Comparison of ENCODE assay signal across 1 cellular context in the genomic region with DNA sequence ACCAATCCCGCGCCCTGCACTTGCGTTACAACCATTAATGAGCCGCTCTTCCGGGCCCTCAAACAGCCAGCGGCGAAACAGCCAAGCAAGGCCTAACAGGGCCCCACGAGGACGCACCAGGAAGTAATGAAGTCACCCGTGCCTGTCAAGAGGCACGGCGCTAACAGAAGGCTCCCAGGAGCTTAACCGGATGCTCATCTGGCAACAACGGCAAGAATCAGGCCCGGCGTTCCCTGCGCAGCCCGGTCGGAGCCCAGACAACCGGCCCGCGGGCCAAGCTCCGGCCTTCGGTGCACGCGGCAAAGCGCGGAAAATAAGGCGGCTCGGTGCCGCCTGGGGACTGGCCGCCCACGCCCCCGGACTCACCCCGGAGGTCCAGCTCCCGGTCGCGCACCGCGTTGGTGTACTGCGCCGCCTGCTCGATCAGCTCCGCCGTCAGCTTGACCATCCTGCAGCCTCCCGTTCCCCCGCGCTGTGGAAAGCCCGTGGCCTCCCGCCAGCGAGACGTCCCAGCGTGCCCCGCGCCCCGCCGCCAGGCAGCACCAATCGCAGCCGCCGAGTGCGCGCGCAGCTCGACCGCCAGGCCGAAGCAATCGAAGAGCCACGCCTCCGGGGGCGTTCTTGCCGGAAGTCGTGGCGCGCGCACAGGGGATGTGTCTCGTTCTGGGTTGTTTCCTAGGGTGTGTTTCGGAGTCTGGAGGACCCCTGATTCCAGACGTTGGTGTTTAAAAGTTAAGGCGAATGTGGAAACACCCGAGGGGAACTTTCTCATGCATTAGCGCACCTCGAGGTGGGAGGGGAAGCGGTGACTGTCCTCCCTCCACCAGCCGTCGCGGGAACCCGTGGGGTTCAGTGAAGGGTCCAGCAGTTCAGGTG.
TF ChIP-seq lines count a peak whose summit lies in the region.

A gene (minus strand): TSS at position 518 of the 876 bp plus-strand sequence. CDS start 70 bp downstream, at position 448.

TF ChIP-seq in HepG2, 621 proteins besides CTCF, POLR2A, EP300 and RAD21 (continued from another document and continues in another):
- TF ChIP-seq, protein P1, sequence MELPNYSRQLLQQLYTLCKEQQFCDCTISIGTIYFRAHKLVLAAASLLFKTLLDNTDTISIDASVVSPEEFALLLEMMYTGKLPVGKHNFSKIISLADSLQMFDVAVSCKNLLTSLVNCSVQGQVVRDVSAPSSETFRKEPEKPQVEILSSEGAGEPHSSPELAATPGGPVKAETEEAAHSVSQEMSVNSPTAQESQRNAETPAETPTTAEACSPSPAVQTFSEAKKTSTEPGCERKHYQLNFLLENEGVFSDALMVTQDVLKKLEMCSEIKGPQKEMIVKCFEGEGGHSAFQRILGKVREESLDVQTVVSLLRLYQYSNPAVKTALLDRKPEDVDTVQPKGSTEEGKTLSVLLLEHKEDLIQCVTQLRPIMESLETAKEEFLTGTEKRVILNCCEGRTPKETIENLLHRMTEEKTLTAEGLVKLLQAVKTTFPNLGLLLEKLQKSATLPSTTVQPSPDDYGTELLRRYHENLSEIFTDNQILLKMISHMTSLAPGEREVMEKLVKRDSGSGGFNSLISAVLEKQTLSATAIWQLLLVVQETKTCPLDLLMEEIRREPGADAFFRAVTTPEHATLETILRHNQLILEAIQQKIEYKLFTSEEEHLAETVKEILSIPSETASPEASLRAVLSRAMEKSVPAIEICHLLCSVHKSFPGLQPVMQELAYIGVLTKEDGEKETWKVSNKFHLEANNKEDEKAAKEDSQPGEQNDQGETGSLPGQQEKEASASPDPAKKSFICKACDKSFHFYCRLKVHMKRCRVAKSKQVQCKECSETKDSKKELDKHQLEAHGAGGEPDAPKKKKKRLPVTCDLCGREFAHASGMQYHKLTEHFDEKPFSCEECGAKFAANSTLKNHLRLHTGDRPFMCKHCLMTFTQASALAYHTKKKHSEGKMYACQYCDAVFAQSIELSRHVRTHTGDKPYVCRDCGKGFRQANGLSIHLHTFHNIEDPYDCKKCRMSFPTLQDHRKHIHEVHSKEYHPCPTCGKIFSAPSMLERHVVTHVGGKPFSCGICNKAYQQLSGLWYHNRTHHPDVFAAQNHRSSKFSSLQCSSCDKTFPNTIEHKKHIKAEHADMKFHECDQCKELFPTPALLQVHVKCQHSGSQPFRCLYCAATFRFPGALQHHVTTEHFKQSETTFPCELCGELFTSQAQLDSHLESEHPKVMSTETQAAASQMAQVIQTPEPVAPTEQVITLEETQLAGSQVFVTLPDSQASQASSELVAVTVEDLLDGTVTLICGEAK (IDR thresholded peaks at IDR 0.05), result no peak
- TF ChIP-seq, protein P1 (CRISPR knock-in tag; IDR thresholded peaks at IDR 0.05), result peak; percentile 75
- TF ChIP-seq SIX4 (CRISPR knock-in tag; IDR thresholded peaks at IDR 0.05), result 0 out of 2 replicates have a peak, but pooled peaks have one; percentile 16
- TF ChIP-seq U2AF1 (optimal IDR thresholded peaks at IDR 0.05; ENCODE audit: low read depth, low read length), result no peak
- peak; percentile 75; the same call in 1 of the 2 replicates for TF ChIP-seq ZNF746 (CRISPR knock-in tag; IDR thresholded peaks at IDR 0.05)
- TF ChIP-seq ZMYM4 (CRISPR knock-in tag; IDR thresholded peaks at IDR 0.05), result peak; percentile 92
- peak; percentile 89 for TF ChIP-seq POLR2G (IDR thresholded peaks at IDR 0.05; ENCODE audit: low read depth, low read length)
- peak; percentile 80; the same call in 1 of the 2 replicates for TF ChIP-seq RARG (CRISPR knock-in tag; IDR thresholded peaks at IDR 0.05; ENCODE audit: low read depth)
- TF ChIP-seq DMAP1 (CRISPR knock-in tag; IDR thresholded peaks at IDR 0.05), result peak; percentile 95
- TF ChIP-seq, protein P2, sequence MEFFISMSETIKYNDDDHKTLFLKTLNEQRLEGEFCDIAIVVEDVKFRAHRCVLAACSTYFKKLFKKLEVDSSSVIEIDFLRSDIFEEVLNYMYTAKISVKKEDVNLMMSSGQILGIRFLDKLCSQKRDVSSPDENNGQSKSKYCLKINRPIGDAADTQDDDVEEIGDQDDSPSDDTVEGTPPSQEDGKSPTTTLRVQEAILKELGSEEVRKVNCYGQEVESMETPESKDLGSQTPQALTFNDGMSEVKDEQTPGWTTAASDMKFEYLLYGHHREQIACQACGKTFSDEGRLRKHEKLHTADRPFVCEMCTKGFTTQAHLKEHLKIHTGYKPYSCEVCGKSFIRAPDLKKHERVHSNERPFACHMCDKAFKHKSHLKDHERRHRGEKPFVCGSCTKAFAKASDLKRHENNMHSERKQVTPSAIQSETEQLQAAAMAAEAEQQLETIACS (CRISPR knock-in tag; IDR thresholded peaks at IDR 0.05), result peak; percentile 97
- peak; percentile 79; the same call in 1 of the 2 replicates for TF ChIP-seq AKAP8 (CRISPR knock-in tag; IDR thresholded peaks at IDR 0.05)
- peak; percentile 89; the same call in 1 of the 2 replicates for TF ChIP-seq ZNF543 (CRISPR knock-in tag; IDR thresholded peaks at IDR 0.05)
- TF ChIP-seq, protein P3, sequence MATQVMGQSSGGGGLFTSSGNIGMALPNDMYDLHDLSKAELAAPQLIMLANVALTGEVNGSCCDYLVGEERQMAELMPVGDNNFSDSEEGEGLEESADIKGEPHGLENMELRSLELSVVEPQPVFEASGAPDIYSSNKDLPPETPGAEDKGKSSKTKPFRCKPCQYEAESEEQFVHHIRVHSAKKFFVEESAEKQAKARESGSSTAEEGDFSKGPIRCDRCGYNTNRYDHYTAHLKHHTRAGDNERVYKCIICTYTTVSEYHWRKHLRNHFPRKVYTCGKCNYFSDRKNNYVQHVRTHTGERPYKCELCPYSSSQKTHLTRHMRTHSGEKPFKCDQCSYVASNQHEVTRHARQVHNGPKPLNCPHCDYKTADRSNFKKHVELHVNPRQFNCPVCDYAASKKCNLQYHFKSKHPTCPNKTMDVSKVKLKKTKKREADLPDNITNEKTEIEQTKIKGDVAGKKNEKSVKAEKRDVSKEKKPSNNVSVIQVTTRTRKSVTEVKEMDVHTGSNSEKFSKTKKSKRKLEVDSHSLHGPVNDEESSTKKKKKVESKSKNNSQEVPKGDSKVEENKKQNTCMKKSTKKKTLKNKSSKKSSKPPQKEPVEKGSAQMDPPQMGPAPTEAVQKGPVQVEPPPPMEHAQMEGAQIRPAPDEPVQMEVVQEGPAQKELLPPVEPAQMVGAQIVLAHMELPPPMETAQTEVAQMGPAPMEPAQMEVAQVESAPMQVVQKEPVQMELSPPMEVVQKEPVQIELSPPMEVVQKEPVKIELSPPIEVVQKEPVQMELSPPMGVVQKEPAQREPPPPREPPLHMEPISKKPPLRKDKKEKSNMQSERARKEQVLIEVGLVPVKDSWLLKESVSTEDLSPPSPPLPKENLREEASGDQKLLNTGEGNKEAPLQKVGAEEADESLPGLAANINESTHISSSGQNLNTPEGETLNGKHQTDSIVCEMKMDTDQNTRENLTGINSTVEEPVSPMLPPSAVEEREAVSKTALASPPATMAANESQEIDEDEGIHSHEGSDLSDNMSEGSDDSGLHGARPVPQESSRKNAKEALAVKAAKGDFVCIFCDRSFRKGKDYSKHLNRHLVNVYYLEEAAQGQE (IDR thresholded peaks at IDR 0.05; ENCODE audit: borderline replicate concordance in 1 of 2, low read depth in 1 of 2, low read length in 2 of 2), result peak in 1 of 2 experiments; percentile 57; a peak in 1 of 4 replicates
- TF ChIP-seq, protein P4, sequence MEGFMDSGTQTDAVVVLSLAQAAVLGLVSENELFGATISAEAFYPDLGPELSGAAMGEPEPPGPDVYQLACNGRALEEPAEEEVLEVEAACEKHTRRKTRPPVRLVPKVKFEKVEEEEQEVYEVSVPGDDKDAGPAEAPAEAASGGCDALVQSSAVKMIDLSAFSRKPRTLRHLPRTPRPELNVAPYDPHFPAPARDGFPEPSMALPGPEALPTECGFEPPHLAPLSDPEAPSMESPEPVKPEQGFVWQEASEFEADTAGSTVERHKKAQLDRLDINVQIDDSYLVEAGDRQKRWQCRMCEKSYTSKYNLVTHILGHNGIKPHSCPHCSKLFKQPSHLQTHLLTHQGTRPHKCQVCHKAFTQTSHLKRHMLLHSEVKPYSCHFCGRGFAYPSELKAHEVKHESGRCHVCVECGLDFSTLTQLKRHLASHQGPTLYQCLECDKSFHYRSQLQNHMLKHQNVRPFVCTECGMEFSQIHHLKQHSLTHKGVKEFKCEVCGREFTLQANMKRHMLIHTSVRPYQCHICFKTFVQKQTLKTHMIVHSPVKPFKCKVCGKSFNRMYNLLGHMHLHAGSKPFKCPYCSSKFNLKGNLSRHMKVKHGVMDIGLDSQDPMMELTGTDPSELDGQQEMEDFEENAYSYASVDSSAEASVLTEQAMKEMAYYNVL (CRISPR knock-in tag; IDR thresholded peaks at IDR 0.05; ENCODE audit: borderline replicate concordance), result peak; percentile 70; the same call in 1 of the 2 replicates
- 0 out of 2 replicates have a peak, but pooled peaks have one; percentile 55 for TF ChIP-seq SNAI1 (CRISPR knock-in tag; IDR thresholded peaks at IDR 0.05; ENCODE audit: borderline replicate concordance)
- peak; percentile 96 for TF ChIP-seq SP4 (CRISPR knock-in tag; IDR thresholded peaks at IDR 0.05)
- TF ChIP-seq ZNF607 (CRISPR knock-in tag; IDR thresholded peaks at IDR 0.05; ENCODE audit: borderline replicate concordance), result 0 out of 2 replicates have a peak, but pooled peaks have one; percentile 1
- TF ChIP-seq SOX6 (IDR thresholded peaks at IDR 0.05), result no peak
- TF ChIP-seq SOX6 (CRISPR knock-in tag; IDR thresholded peaks at IDR 0.05), result peak; percentile 74
- TF ChIP-seq, protein P5, sequence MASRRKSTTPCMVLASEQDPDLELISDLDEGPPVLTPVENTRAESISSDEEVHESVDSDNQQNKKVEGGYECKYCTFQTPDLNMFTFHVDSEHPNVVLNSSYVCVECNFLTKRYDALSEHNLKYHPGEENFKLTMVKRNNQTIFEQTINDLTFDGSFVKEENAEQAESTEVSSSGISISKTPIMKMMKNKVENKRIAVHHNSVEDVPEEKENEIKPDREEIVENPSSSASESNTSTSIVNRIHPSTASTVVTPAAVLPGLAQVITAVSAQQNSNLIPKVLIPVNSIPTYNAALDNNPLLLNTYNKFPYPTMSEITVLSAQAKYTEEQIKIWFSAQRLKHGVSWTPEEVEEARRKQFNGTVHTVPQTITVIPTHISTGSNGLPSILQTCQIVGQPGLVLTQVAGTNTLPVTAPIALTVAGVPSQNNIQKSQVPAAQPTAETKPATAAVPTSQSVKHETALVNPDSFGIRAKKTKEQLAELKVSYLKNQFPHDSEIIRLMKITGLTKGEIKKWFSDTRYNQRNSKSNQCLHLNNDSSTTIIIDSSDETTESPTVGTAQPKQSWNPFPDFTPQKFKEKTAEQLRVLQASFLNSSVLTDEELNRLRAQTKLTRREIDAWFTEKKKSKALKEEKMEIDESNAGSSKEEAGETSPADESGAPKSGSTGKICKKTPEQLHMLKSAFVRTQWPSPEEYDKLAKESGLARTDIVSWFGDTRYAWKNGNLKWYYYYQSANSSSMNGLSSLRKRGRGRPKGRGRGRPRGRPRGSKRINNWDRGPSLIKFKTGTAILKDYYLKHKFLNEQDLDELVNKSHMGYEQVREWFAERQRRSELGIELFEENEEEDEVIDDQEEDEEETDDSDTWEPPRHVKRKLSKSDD (CRISPR knock-in tag; IDR thresholded peaks at IDR 0.05; ENCODE audit: low read depth), result peak; percentile 94
- no peak for TF ChIP-seq ZNF737 (CRISPR knock-in tag; IDR thresholded peaks at IDR 0.05; ENCODE audit: borderline replicate concordance)
- peak; percentile 70 for TF ChIP-seq REPIN1 (CRISPR knock-in tag; IDR thresholded peaks at IDR 0.05; ENCODE audit: borderline replicate concordance, low read depth)
- no peak for TF ChIP-seq ATAD3A (CRISPR knock-in tag; IDR thresholded peaks at IDR 0.05)
- no peak for TF ChIP-seq SETDB1 (CRISPR knock-in tag; IDR thresholded peaks at IDR 0.05; ENCODE audit: borderline replicate concordance)
- TF ChIP-seq SP2 (CRISPR knock-in tag; IDR thresholded peaks at IDR 0.05), result peak; percentile 65
- TF ChIP-seq ASH2L (IDR thresholded peaks at IDR 0.05; ENCODE audit: insufficient read length, low read depth, low read length), result peak; percentile 96
- TF ChIP-seq, protein P6, sequence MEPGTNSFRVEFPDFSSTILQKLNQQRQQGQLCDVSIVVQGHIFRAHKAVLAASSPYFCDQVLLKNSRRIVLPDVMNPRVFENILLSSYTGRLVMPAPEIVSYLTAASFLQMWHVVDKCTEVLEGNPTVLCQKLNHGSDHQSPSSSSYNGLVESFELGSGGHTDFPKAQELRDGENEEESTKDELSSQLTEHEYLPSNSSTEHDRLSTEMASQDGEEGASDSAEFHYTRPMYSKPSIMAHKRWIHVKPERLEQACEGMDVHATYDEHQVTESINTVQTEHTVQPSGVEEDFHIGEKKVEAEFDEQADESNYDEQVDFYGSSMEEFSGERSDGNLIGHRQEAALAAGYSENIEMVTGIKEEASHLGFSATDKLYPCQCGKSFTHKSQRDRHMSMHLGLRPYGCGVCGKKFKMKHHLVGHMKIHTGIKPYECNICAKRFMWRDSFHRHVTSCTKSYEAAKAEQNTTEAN (CRISPR knock-in tag; conservative IDR thresholded peaks at IDR 0.05), result 0 out of 2 replicates have a peak, but pooled peaks have one; percentile 41
- TF ChIP-seq, protein P7, sequence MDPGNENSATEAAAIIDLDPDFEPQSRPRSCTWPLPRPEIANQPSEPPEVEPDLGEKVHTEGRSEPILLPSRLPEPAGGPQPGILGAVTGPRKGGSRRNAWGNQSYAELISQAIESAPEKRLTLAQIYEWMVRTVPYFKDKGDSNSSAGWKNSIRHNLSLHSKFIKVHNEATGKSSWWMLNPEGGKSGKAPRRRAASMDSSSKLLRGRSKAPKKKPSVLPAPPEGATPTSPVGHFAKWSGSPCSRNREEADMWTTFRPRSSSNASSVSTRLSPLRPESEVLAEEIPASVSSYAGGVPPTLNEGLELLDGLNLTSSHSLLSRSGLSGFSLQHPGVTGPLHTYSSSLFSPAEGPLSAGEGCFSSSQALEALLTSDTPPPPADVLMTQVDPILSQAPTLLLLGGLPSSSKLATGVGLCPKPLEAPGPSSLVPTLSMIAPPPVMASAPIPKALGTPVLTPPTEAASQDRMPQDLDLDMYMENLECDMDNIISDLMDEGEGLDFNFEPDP (CRISPR knock-in tag; conservative IDR thresholded peaks at IDR 0.05), result peak; percentile 47; the same call in 1 of the 2 replicates
- no peak; the same call in 1 of the 2 replicates for TF ChIP-seq RNF2 (conservative IDR thresholded peaks at IDR 0.05; ENCODE audit: low read depth)
